8 cellular contexts compared by ENCODE assay signal in the genomic region with DNA sequence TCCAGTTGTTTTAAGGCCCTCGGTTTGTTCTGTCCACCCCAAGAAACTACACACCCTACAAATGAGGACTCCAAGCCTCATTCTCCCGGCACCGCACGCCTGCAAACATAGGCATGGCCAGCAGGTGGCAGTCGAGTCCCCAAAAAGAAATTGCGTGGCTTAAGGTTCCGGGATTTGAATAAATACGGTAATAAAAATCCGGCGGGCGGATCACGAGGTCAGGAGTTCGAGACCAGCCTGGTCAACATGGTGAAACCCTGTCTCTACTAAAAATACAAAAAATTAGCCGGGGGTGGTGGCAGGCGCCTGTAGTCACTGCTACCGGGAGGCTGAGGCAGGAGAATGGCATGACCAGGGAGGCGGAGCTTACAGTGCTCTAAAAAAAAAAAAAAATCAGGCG. TPM values are rescaled to one million over a fixed set of nuclear protein-coding genes. Genes with fewer than 3 reads are reported as not detected.
A peak's percentile ranks its signal among the peaks of the same experiment; 100 is the strongest.
DNase-seq lines count a peak whose midpoint lies in the region; ATAC-seq and TF ChIP-seq lines count a peak whose summit lies in the region.

No MANE protein-coding gene starts in this region.

- peak; percentile 34 for ATAC-seq in activated CD8-positive, alpha-beta memory T cell treated with anti-CD3 and anti-CD28 coated beads, Interleukin-2, amount 10 ng/mL, durations not matched to agents 7 days and 5 days
- ATAC-seq in natural killer cell, result peak; percentile 62 to 71 (median 71)
- no peak for ATAC-seq in HG03108 (IDR thresholded peaks at IDR 0.05; ENCODE audit: unreplicated experiment)

- H3K4me1 Mint-ChIP-seq in activated CD8-positive, alpha-beta memory T cell treated with anti-CD3 and anti-CD28 coated beads, Interleukin-2, amount 10 ng/mL, durations not matched to agents 7 days and 5 days, result peaks cover 23% of the 10 kb centered on the region
- H3K4me1 Mint-ChIP-seq in endothelial cell (ENCODE audit: unreplicated experiment) (no peaks in the 10 kb centered on the region), natural killer cell (peaks cover 18 to 35% of the 10 kb centered on the region in 2 donors)

- no peak overlapping the region for H3K27ac Mint-ChIP-seq in activated CD8-positive, alpha-beta memory T cell treated with anti-CD3 and anti-CD28 coated beads, Interleukin-2, amount 10 ng/mL, durations not matched to agents 7 days and 5 days
- peak overlapping the region; percentile 52 for H3K27ac Mint-ChIP-seq in endothelial cell (ENCODE audit: unreplicated experiment)
- H3K27ac Mint-ChIP-seq in natural killer cell, result peak overlapping the region in 1 of 2 donors; percentile 54

- H3K36me3 ChIP-seq in HAP-1 (replicated peaks), result no peaks in the 10 kb centered on the region

- CTCF ChIA-PET in activated CD8-positive, alpha-beta memory T cell treated with anti-CD3 and anti-CD28 coated beads, Interleukin-2, amount 10 ng/mL, durations not matched to agents 7 days and 5 days (lab: Charles Lee), result no interaction called here

- H3K4me1 ChIP-seq in HAP-1, result peaks cover 8% of the 10 kb centered on the region

- no peak overlapping the region for H3K4me3 Mint-ChIP-seq in activated CD8-positive, alpha-beta memory T cell treated with anti-CD3 and anti-CD28 coated beads, Interleukin-2, amount 10 ng/mL, durations not matched to agents 7 days and 5 days
- H3K4me3 Mint-ChIP-seq in endothelial cell (ENCODE audit: unreplicated experiment), result no peak overlapping the region
- peak overlapping the region; percentile 43 for H3K4me3 Mint-ChIP-seq in natural killer cell

- in situ Hi-C loops in HAP-1 (cut with MboI; ENCODE audit: low sequenced_read_pairs), result no loop called here

- no peaks in the 10 kb centered on the region for H3K9me3 Mint-ChIP-seq in activated CD8-positive, alpha-beta memory T cell treated with anti-CD3 and anti-CD28 coated beads, Interleukin-2, amount 10 ng/mL, durations not matched to agents 7 days and 5 days (ENCODE audit: low read depth)
- H3K9me3 Mint-ChIP-seq in endothelial cell (ENCODE audit: unreplicated experiment) (peaks cover 14% of the 10 kb centered on the region), natural killer cell (no peaks in the 10 kb centered on the region)

- no peak overlapping the region for H3K4me3 ChIP-seq in HAP-1

- no peaks in the 10 kb centered on the region for H3K9me3 ChIP-seq in HAP-1

- intact Hi-C loops in natural killer cell (cut with micrococcal nuclease), result no loop called here

- peaks cover 5% of the 10 kb centered on the region for H3K27me3 Mint-ChIP-seq in activated CD8-positive, alpha-beta memory T cell treated with anti-CD3 and anti-CD28 coated beads, Interleukin-2, amount 10 ng/mL, durations not matched to agents 7 days and 5 days
- H3K27me3 Mint-ChIP-seq in endothelial cell (ENCODE audit: unreplicated experiment) (peaks cover 2% of the 10 kb centered on the region), natural killer cell (ENCODE audit: low read depth in 2 of 2) (no peaks in the 10 kb centered on the region)

- H3K27me3 ChIP-seq in HAP-1 (ENCODE audit: low read depth), result no peaks in the 10 kb centered on the region

- TF ChIP-seq CTCF in endothelial cell (IDR thresholded peaks at IDR 0.05; ENCODE audit: unreplicated experiment), result peak; percentile 66
- peak; percentile 78 for TF ChIP-seq CTCF in natural killer cell (IDR thresholded peaks at IDR 0.05)

- no peaks in the 10 kb centered on the region for H3K36me3 Mint-ChIP-seq in activated CD8-positive, alpha-beta memory T cell treated with anti-CD3 and anti-CD28 coated beads, Interleukin-2, amount 10 ng/mL, durations not matched to agents 7 days and 5 days
- no peaks in the 10 kb centered on the region for H3K36me3 Mint-ChIP-seq in endothelial cell (ENCODE audit: low read depth, unreplicated experiment)
- no peaks in the 10 kb centered on the region for H3K36me3 Mint-ChIP-seq in natural killer cell

- DNase-seq in D341Med (ENCODE audit: low spot score), result peak; percentile 75
- DNase-seq in HAP-1 (ENCODE audit: low spot score in 2 of 2), result peak; percentile 39 to 85
- DNase-seq in NOMO-1 treated with dmso at 0.1 percent for 144 hours (lab: John Stamatoyannopoulos, UW; ENCODE audit: unreplicated experiment), result peak; percentile 22
- peak; percentile 82 for DNase-seq in activated CD8-positive, alpha-beta memory T cell treated with anti-CD3 and anti-CD28 coated beads, Interleukin-2, amount 10 ng/mL, durations not matched to agents 7 days and 5 days
- peak; percentile 41 for DNase-seq in endothelial cell (ENCODE audit: low spot score)
- peak; percentile 77 for DNase-seq in natural killer cell
- DNase-seq in stimulated activated naive CD4-positive, alpha-beta T cell treated with Interleukin-2 at 50 U/mL for 16 hours (lab: John Stamatoyannopoulos, UW), result peak; percentile 76

RNA-seq across cellular contexts. Expression of a gene that starts 21.8 kb away (rescaled TPM):
- not detected for total RNA-seq in activated CD8-positive, alpha-beta memory T cell treated with anti-CD3 and anti-CD28 coated beads, Interleukin-2, amount 10 ng/mL, durations not matched to agents 7 days and 5 days
- total RNA-seq in endothelial cell (ENCODE audit: unreplicated experiment), result not detected
- 10 to 100 TPM in 1 of 3 donors, 1 to 10 TPM in 2; 2.6 to 13.3 (median 5.9) TPM for total RNA-seq in natural killer cell

RNA-seq across cellular contexts. Expression of a gene that starts 34.4 kb away (rescaled TPM):
- total RNA-seq in activated CD8-positive, alpha-beta memory T cell treated with anti-CD3 and anti-CD28 coated beads, Interleukin-2, amount 10 ng/mL, durations not matched to agents 7 days and 5 days, result 1 to 10 TPM in 1 of 2 experiments, under 1 TPM in 1; 0.96 to 1.3 TPM
- total RNA-seq in endothelial cell (ENCODE audit: unreplicated experiment) (not detected), natural killer cell (1 to 10 TPM in 1 of 3 donors, not detected in 2; 1.3 TPM)

Comparison
In these comparisons a context has a peak if more than half of its experiments do, and no peak if none do; other contexts are left out.
1. DNase-seq: peak in every context shown above with its lines; median percentile 82 in activated CD8-positive, alpha-beta memory T cell treated with anti-CD3 and anti-CD28 coated beads, Interleukin-2, amount 10 ng/mL, durations not matched to agents 7 days and 5 days; 77 in natural killer cell; 76 in stimulated activated naive CD4-positive, alpha-beta T cell treated with Interleukin-2 at 50 U/mL for 16 hours; 75 in D341Med; 62 in HAP-1; 41 in endothelial cell; 22 in NOMO-1 treated with dmso at 0.1 percent for 144 hours.